26 cellular contexts compared by ENCODE assay signal in the genomic region with DNA sequence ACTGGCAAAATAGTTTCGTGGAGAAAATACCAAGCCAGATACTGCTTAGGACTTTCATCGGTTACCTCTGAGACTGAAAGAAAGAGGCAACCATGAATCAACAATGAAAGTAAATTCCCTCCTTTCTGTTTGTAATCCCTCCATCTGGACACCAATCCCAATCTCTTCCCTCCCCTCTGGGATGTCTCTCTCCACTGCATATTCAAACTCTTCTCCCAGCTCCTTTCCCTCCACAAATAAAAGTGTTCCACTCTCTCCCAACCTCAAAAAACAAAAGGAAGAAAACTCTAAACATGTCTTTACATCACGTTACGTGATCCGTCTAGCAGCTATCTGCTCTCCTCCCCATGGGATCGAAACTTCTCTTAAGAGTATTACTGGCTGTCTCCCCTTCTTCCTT. TPM values are rescaled to one million over a fixed set of nuclear protein-coding genes. Genes with fewer than 3 reads are reported as not detected.
"Had no signal": no experiment of that assay in that cellular context is flagged by ENCODE, and none has a peak within 500 bp of the region (broad histone marks: within the 10 kb centered on the region; RNA-seq: fewer than 3 reads in every experiment).

No MANE protein-coding gene starts in this region.

- H3K27ac ChIP-seq: hepatocyte, left ventricle myocardium inferior, pancreas, thoracic aorta, VCaP had no signal

- ATAC-seq: activated CD8-positive, alpha-beta T cell treated with anti-CD3 and anti-CD28 coated beads, Interleukin-2, amount 10 ng/mL, durations not matched to agents 7 days and 5 days; activated naive CD4-positive, alpha-beta T cell treated with anti-CD3 and anti-CD28 coated beads, Interleukin-2, amount 50 U/mL, for 72 hours; esophagus mucosa; natural killer cell; pancreas; right cardiac atrium had no signal

- H3K4me1 Mint-ChIP-seq: immature natural killer cell, natural killer cell had no signal

- H2AFZ ChIP-seq: hepatocyte had no signal

- H3K4me3 ChIP-seq: hepatocyte, left ventricle myocardium inferior, pancreas, thoracic aorta had no signal

- H3K4me1 ChIP-seq: left ventricle myocardium inferior, pancreas had no signal

- H3K4me3 Mint-ChIP-seq: activated CD8-positive, alpha-beta T cell treated with anti-CD3 and anti-CD28 coated beads, Interleukin-2, amount 10 ng/mL, durations not matched to agents 7 days and 5 days; activated T-helper 1 cell treated with anti-CD3 and anti-CD28 coated beads, Interleukin-12 subunit alpha, Interleukin-12 subunit beta, Interleukin-2, Interleukin-4 antibody, amounts not matched to agents 30 ng/mL and 10 ng/mL and 1 ng/mL, durations not matched to agents 14 hours and 24 hours and 36 hours; immature natural killer cell; natural killer cell; T-helper 2 cell treated with Interferon-gamma antibody and Interleukin-4, amounts not matched to agents 5 μg/mL and 100 μg/mL, for 36 hours had no signal

- H3K9me3 ChIP-seq: left ventricle myocardium inferior, pancreas, thoracic aorta had no signal

- H3K27me3 Mint-ChIP-seq: brain had no signal

- H3K27ac Mint-ChIP-seq: activated CD8-positive, alpha-beta T cell treated with anti-CD3 and anti-CD28 coated beads, Interleukin-2, amount 10 ng/mL, durations not matched to agents 7 days and 5 days; activated naive CD4-positive, alpha-beta T cell treated with anti-CD3 and anti-CD28 coated beads, Interleukin-2, amount 50 U/mL, for 72 hours; activated T-helper 1 cell treated with anti-CD3 and anti-CD28 coated beads, Interleukin-12 subunit alpha, Interleukin-12 subunit beta, Interleukin-2, Interleukin-4 antibody, amounts not matched to agents 30 ng/mL and 10 ng/mL and 1 ng/mL, durations not matched to agents 14 hours and 24 hours and 36 hours; immature natural killer cell; natural killer cell; T-helper 2 cell treated with Interferon-gamma antibody and Interleukin-4, amounts not matched to agents 5 μg/mL and 100 μg/mL, for 36 hours had no signal

- H3K36me3 Mint-ChIP-seq: activated naive CD4-positive, alpha-beta T cell treated with anti-CD3 and anti-CD28 coated beads, Interleukin-2, amount 50 U/mL, for 72 hours; immature natural killer cell; natural killer cell had no signal

- DNase-seq: activated CD4-positive, alpha-beta T cell treated with anti-CD3 and anti-CD28 coated beads, Interleukin-2, amount 50 U/mL, for 1 hour; activated CD4-positive, CD25-positive, alpha-beta regulatory T cell treated with anti-CD3 and anti-CD28 coated beads, Interleukin-2, amount 50 U/mL, for 72 hours; activated CD8-positive, alpha-beta T cell treated with anti-CD3 and anti-CD28 coated beads, Interleukin-2, amount 10 ng/mL, durations not matched to agents 7 days and 5 days; activated gamma-delta T cell; aorta; central memory CD4-positive, alpha-beta T cell; dermis blood vessel endothelial cell; effector memory CD4-positive, alpha-beta T cell; foreskin melanocyte; immature natural killer cell; kidney glomerular epithelial cell; left ventricle myocardium inferior; midbrain; natural killer cell; pancreas; right cardiac atrium; stimulated activated CD4-positive, alpha-beta T cell treated with anti-CD3 and anti-CD28 coated beads, Interleukin-4, amount 100 ng/mL, for 24 hours; stimulated activated naive CD4-positive, alpha-beta T cell treated with Interleukin-2 at 50 U/mL for 16 hours had no signal

- H3K4me2 ChIP-seq: hepatocyte had no signal

- H3K27me3 ChIP-seq: hepatocyte, pancreas had no signal

- H3K36me3 ChIP-seq: left ventricle myocardium inferior, pancreas, thoracic aorta had no signal

- H3K9me3 Mint-ChIP-seq: activated naive CD4-positive, alpha-beta T cell treated with anti-CD3 and anti-CD28 coated beads, Interleukin-2, amount 50 U/mL, for 72 hours; activated T-helper 1 cell treated with anti-CD3 and anti-CD28 coated beads, Interleukin-12 subunit alpha, Interleukin-12 subunit beta, Interleukin-2, Interleukin-4 antibody, amounts not matched to agents 30 ng/mL and 10 ng/mL and 1 ng/mL, durations not matched to agents 14 hours and 24 hours and 36 hours; immature natural killer cell; natural killer cell; T-helper 2 cell treated with Interferon-gamma antibody and Interleukin-4, amounts not matched to agents 5 μg/mL and 100 μg/mL, for 36 hours had no signal

RNA-seq across cellular contexts. Expression of gene PRTG, which starts 55.2 kb away (rescaled TPM):
- total RNA-seq: activated CD8-positive, alpha-beta T cell treated with anti-CD3 and anti-CD28 coated beads, Interleukin-2, amount 10 ng/mL, durations not matched to agents 7 days and 5 days; activated naive CD4-positive, alpha-beta T cell treated with anti-CD3 and anti-CD28 coated beads, Interleukin-2, amount 50 U/mL, for 72 hours; activated T-helper 1 cell treated with anti-CD3 and anti-CD28 coated beads, Interleukin-12 subunit alpha, Interleukin-12 subunit beta, Interleukin-2, Interleukin-4 antibody, amounts not matched to agents 30 ng/mL and 10 ng/mL and 1 ng/mL, durations not matched to agents 14 hours and 24 hours and 36 hours; natural killer cell had no signal
- polyA plus RNA-seq: immature natural killer cell had no signal
